13 cellular contexts compared by ENCODE assay signal in genomic region chr3:84108442-84108971, GRCh38.
DNase-seq lines count a peak whose midpoint lies in the region; ATAC-seq and TF ChIP-seq lines count a peak whose summit lies in the region.
"Had no signal": no experiment of that assay in that cellular context is flagged by ENCODE, and none has a peak within 500 bp of the region (broad histone marks: within the 10 kb centered on the region; RNA-seq: fewer than 3 reads in every experiment).

No MANE protein-coding gene starts in this region.

- H3K27me3 Mint-ChIP-seq in Calu3 (ENCODE audit: unreplicated experiment) (no peaks in the 10 kb centered on the region), chondrocyte (ENCODE audit: low read depth) (no peaks in the 10 kb centered on the region), osteocyte (ENCODE audit: unreplicated experiment) (no peaks in the 10 kb centered on the region)
- H3K27me3 Mint-ChIP-seq: activated naive CD4-positive, alpha-beta T cell treated with anti-CD3 and anti-CD28 coated beads, Interleukin-2, amount 10 ng/mL, durations not matched to agents 7 days and 5 days had no signal

- TF ChIP-seq CTCF in Calu3 (IDR thresholded peaks at IDR 0.05; ENCODE audit: unreplicated experiment) (no peak), chondrocyte (IDR thresholded peaks at IDR 0.05) (no peak), osteocyte (IDR thresholded peaks at IDR 0.05) (no peak), MM.1S (IDR thresholded peaks at IDR 0.05; ENCODE audit: low read length) (no peak)

- H3K4me2 ChIP-seq in MM.1S (ENCODE audit: low read depth, low read length) = no peak overlapping the region

- H3K4me3 ChIP-seq in MM.1S (ENCODE audit: low read length) = no peak overlapping the region

- H3K9ac ChIP-seq in MM.1S (ENCODE audit: low read length) = no peak overlapping the region

- no peak overlapping the region for H2AFZ ChIP-seq in MM.1S (ENCODE audit: low read length)

- H3K36me3 Mint-ChIP-seq in Calu3 (ENCODE audit: insufficient read depth, unreplicated experiment) (peaks cover 5% of the 10 kb centered on the region), chondrocyte (ENCODE audit: low read depth) (no peaks in the 10 kb centered on the region), osteocyte (ENCODE audit: unreplicated experiment) (no peaks in the 10 kb centered on the region)
- H3K36me3 Mint-ChIP-seq: activated naive CD4-positive, alpha-beta T cell treated with anti-CD3 and anti-CD28 coated beads, Interleukin-2, amount 10 ng/mL, durations not matched to agents 7 days and 5 days had no signal

- peaks cover 46% of the 10 kb centered on the region for H3K4me1 Mint-ChIP-seq in Calu3 (ENCODE audit: low read depth, unreplicated experiment)
- H3K4me1 Mint-ChIP-seq in chondrocyte (ENCODE audit: low read depth) = peaks cover 11% of the 10 kb centered on the region
- H3K4me1 Mint-ChIP-seq in osteocyte (ENCODE audit: unreplicated experiment) = peaks cover 13% of the 10 kb centered on the region
- H3K4me1 Mint-ChIP-seq: activated naive CD4-positive, alpha-beta T cell treated with anti-CD3 and anti-CD28 coated beads, Interleukin-2, amount 10 ng/mL, durations not matched to agents 7 days and 5 days had no signal

- no peak overlapping the region for H3K27ac ChIP-seq in MM.1S (ENCODE audit: low read length)
- H3K27ac ChIP-seq: C4-2B, VCaP had no signal

- no peak for ATAC-seq in GM18858 (IDR thresholded peaks at IDR 0.05; ENCODE audit: unreplicated experiment)
- ATAC-seq: right cardiac atrium had no signal

- H3F3A ChIP-seq in MM.1S (ENCODE audit: insufficient read depth, low read length) = no peaks in the 10 kb centered on the region

- H3K9me2 ChIP-seq in MM.1S (replicated peaks; ENCODE audit: insufficient read depth, low read length) = no peaks in the 10 kb centered on the region

- BruUV-seq in Calu3 (replicated peaks; lab: Mats Ljungman, UMichigan) = no TSS peak

- H3K79me2 ChIP-seq in MM.1S (ENCODE audit: low read length) = no peaks in the 10 kb centered on the region

- no peaks in the 10 kb centered on the region for H3K27me3 ChIP-seq in MM.1S (replicated peaks; ENCODE audit: insufficient read depth, low read length)

- peak; percentile 36 for DNase-seq in Calu3
- DNase-seq in NOMO-1 treated with DMSO at 0.1 percent for 48 hours (lab: John Stamatoyannopoulos, UW; ENCODE audit: unreplicated experiment) = peak; percentile 45
- no peak for DNase-seq in chondrocyte (ENCODE audit: low spot score)
- DNase-seq in middle frontal gyrus (ENCODE audit: extremely low spot score, low spot score) = peak; percentile 33
- DNase-seq in osteocyte (ENCODE audit: extremely low spot score, unreplicated experiment) = no peak
- no peak for DNase-seq in NCI-H524 treated with DMSO at 0.1 percent for 48 hours (lab: John Stamatoyannopoulos, UW)
- DNase-seq in MM.1S = no peak
- DNase-seq: activated naive CD4-positive, alpha-beta T cell treated with anti-CD3 and anti-CD28 coated beads, Interleukin-2, amount 10 ng/mL, durations not matched to agents 7 days and 5 days; left cardiac atrium; right cardiac atrium had no signal

- intact Hi-C loops in Calu3 (cut with micrococcal nuclease; ENCODE audit: unreplicated experiment) = no loop called here

- H3K9me3 Mint-ChIP-seq in Calu3 (ENCODE audit: low read depth, unreplicated experiment) (peaks cover 6% of the 10 kb centered on the region), chondrocyte (ENCODE audit: low read depth) (peaks cover 4% of the 10 kb centered on the region), osteocyte (ENCODE audit: unreplicated experiment) (peaks cover 5% of the 10 kb centered on the region)

- CTCF ChIA-PET in Calu3 (lab: Charles Lee) = interaction anchor here (0.6 kb wide), 1 partner anchor 110 kb away, joined by 3 read pairs; no protein-coding TSS in a partner anchor

- no peaks in the 10 kb centered on the region for H3K36me3 ChIP-seq in MM.1S (replicated peaks; ENCODE audit: insufficient read depth, low read length)

- H3K9me3 ChIP-seq in MM.1S (replicated peaks; ENCODE audit: insufficient read depth, low read length) = no peaks in the 10 kb centered on the region

- H3K4me3 Mint-ChIP-seq in Calu3 (ENCODE audit: low read depth, unreplicated experiment) = peak overlapping the region; percentile 18
- H3K4me3 Mint-ChIP-seq in chondrocyte (ENCODE audit: unreplicated experiment) = no peak overlapping the region
- no peak overlapping the region for H3K4me3 Mint-ChIP-seq in osteocyte (ENCODE audit: unreplicated experiment)
- H3K4me3 Mint-ChIP-seq: activated naive CD4-positive, alpha-beta T cell treated with anti-CD3 and anti-CD28 coated beads, Interleukin-2, amount 10 ng/mL, durations not matched to agents 7 days and 5 days had no signal

- H3K27ac Mint-ChIP-seq in Calu3 (ENCODE audit: unreplicated experiment) = peak overlapping the region; percentile 85
- peak overlapping the region; percentile 10 for H3K27ac Mint-ChIP-seq in chondrocyte (ENCODE audit: unreplicated experiment)
- H3K27ac Mint-ChIP-seq in osteocyte (ENCODE audit: unreplicated experiment) = no peak overlapping the region
- H3K27ac Mint-ChIP-seq: activated naive CD4-positive, alpha-beta T cell treated with anti-CD3 and anti-CD28 coated beads, Interleukin-2, amount 10 ng/mL, durations not matched to agents 7 days and 5 days had no signal

- H3K4me1 ChIP-seq in MM.1S (ENCODE audit: low read length) = no peaks in the 10 kb centered on the region

- no peaks in the 10 kb centered on the region for H4K20me1 ChIP-seq in MM.1S (ENCODE audit: insufficient read depth, low read length)

Comparison
In these comparisons a context has a peak if more than half of its experiments do, and no peak if none do; other contexts are left out.
1. DNase-seq: peak in Calu3 (single experiment), NOMO-1 treated with DMSO at 0.1 percent for 48 hours (single experiment) and middle frontal gyrus (single experiment); none in chondrocyte (single experiment), osteocyte (single experiment), NCI-H524 treated with DMSO at 0.1 percent for 48 hours (single experiment) and MM.1S (single experiment).